1 cellular context compared by ENCODE assay signal in genomic region chr5:119311688-119312087, GRCh38.
TF ChIP-seq lines count a peak whose summit lies in the region.

No MANE protein-coding gene starts in this region.

TF ChIP-seq in GM12878, 131 proteins besides CTCF, POLR2A, EP300 and RAD21:
- TF ChIP-seq NFYA (IDR thresholded peaks at IDR 0.05; ENCODE audit: borderline replicate concordance, low read depth, low read length), result no peak
- TF ChIP-seq NFXL1 (IDR thresholded peaks at IDR 0.05; ENCODE audit: borderline replicate concordance), result no peak
- TF ChIP-seq JUNB (IDR thresholded peaks at IDR 0.05), result no peak
- no peak for TF ChIP-seq HDAC2 (IDR thresholded peaks at IDR 0.05)
- TF ChIP-seq DPF2 (IDR thresholded peaks at IDR 0.05), result no peak
- TF ChIP-seq NR2C2 (IDR thresholded peaks at IDR 0.05; ENCODE audit: borderline replicate concordance, control insufficient read depth, insufficient read length, low read depth), result no peak
- TF ChIP-seq FOXK2 (IDR thresholded peaks at IDR 0.05), result no peak
- no peak for TF ChIP-seq ESRRA (IDR thresholded peaks at IDR 0.05; ENCODE audit: low read length)
- no peak for TF ChIP-seq LARP7 (IDR thresholded peaks at IDR 0.05)
